In the genomic region with DNA sequence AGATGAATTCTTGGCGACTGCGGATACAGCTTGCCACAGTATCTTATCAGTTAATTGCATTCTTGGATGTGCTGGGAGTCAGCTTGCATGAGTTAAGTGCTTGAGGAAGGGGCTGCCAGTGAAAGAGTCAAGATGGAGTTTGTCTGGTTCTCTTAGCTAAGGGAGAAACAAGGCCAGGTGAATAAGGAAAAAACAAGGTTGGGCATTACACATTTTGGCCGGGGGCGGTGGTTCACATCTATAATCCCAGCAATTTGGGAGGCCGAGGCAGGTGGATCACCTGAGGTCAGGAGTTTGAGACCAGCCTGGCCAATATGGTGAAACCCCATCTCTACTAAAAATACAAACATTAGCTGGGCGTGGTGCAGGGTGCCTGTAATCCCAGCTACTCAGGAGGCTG, we compare ENCODE assay signal across 1 cellular context.
TF ChIP-seq lines count a peak whose summit lies in the region.

No MANE protein-coding gene starts in this region.

TF ChIP-seq in K562, 482 proteins besides CTCF, POLR2A, EP300 and RAD21:
- TF ChIP-seq CBFA2T3 (IDR thresholded peaks at IDR 0.05) (0 out of 2 replicates have a peak, but pooled peaks have one; percentile 8), DMBX1 (CRISPR knock-in tag; IDR thresholded peaks at IDR 0.05; ENCODE audit: borderline replicate concordance) (0 out of 2 replicates have a peak, but pooled peaks have one; percentile 53), CXXC5 (CRISPR knock-in tag; IDR thresholded peaks at IDR 0.05) (0 out of 2 replicates have a peak, but pooled peaks have one; percentile 31)
- TF ChIP-seq, protein P1, sequence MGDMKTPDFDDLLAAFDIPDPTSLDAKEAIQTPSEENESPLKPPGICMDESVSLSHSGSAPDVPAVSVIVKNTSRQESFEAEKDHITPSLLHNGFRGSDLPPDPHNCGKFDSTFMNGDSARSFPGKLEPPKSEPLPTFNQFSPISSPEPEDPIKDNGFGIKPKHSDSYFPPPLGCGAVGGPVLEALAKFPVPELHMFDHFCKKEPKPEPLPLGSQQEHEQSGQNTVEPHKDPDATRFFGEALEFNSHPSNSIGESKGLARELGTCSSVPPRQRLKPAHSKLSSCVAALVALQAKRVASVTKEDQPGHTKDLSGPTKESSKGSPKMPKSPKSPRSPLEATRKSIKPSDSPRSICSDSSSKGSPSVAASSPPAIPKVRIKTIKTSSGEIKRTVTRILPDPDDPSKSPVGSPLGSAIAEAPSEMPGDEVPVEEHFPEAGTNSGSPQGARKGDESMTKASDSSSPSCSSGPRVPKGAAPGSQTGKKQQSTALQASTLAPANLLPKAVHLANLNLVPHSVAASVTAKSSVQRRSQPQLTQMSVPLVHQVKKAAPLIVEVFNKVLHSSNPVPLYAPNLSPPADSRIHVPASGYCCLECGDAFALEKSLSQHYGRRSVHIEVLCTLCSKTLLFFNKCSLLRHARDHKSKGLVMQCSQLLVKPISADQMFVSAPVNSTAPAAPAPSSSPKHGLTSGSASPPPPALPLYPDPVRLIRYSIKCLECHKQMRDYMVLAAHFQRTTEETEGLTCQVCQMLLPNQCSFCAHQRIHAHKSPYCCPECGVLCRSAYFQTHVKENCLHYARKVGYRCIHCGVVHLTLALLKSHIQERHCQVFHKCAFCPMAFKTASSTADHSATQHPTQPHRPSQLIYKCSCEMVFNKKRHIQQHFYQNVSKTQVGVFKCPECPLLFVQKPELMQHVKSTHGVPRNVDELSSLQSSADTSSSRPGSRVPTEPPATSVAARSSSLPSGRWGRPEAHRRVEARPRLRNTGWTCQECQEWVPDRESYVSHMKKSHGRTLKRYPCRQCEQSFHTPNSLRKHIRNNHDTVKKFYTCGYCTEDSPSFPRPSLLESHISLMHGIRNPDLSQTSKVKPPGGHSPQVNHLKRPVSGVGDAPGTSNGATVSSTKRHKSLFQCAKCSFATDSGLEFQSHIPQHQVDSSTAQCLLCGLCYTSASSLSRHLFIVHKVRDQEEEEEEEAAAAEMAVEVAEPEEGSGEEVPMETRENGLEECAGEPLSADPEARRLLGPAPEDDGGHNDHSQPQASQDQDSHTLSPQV (IDR thresholded peaks at IDR 0.05): peak; percentile 79
TF ChIP-seq in K562: peak in this region for 4; not testable (repeated sequence) for 478.
